ENCODE assay signal across 19 cellular contexts in genomic region chr17:36675250-36675649, GRCh38.
DNase-seq lines count a peak whose midpoint lies in the region; ATAC-seq and TF ChIP-seq lines count a peak whose summit lies in the region.
"Had no signal": no experiment of that assay in that cellular context is flagged by ENCODE, and none has a peak within 500 bp of the region (broad histone marks: within the 10 kb centered on the region; RNA-seq: fewer than 3 reads in every experiment).

No MANE protein-coding gene starts in this region.

- H3K27ac Mint-ChIP-seq in CD4-positive, CD25-positive, alpha-beta regulatory T cell = peak overlapping the region; percentile 45 to 92 (median 88)
- H3K27ac Mint-ChIP-seq in T-cell = peak overlapping the region; percentile 92 to 94
- H3K27ac Mint-ChIP-seq: nephron progenitor cell; stimulated activated memory B cell treated with anti-CD40 and anti-IgM and Interleukin-4, amounts not matched to agents 10 μg/mL and 1 μg/mL and 100 μg/mL, for 72 hours had no signal

- peak in 1 of 3 donors; percentile 55 for DNase-seq in CD4-positive, CD25-positive, alpha-beta regulatory T cell
- DNase-seq in GM12864 (ENCODE audit: low read depth) = peak; percentile 5
- DNase-seq in T-cell = peak in 2 of 34 experiments; percentile 6 to 13
- DNase-seq in central memory CD4-positive, alpha-beta T cell = peak; percentile 20
- DNase-seq in NCI-H2107 treated with DMSO at 0.1 percent for 48 hours (lab: John Stamatoyannopoulos, UW; ENCODE audit: unreplicated experiment) = no peak
- DNase-seq in NCI-H524 (lab: John Stamatoyannopoulos, UW) = no peak
- no peak for DNase-seq in GM10248 (ENCODE audit: extremely low spot score)
- DNase-seq: C1 segment of cervical spinal cord; foreskin keratinocyte; NCI-H1092 treated with DMSO at 0.1 percent for 48 hours; nephron progenitor cell; SK-N-SH; stimulated activated CD4-positive, alpha-beta T cell treated with anti-CD3 and anti-CD28 coated beads, Interleukin-2, amount 100 ng/mL, for 48 hours; upper lobe of left lung had no signal

- H3K36me3 ChIP-seq in CD4-positive, CD25-positive, alpha-beta regulatory T cell (ENCODE audit: control insufficient read depth, insufficient read depth, low read length) = no peaks in the 10 kb centered on the region
- H3K36me3 ChIP-seq: breast epithelium, upper lobe of left lung had no signal

- CTCF ChIA-PET in T-cell (lab: Charles Lee) (no interaction called here), GM10248 (lab: Yijun Ruan, JAX) (no interaction called here)

- peak overlapping the region in 3 of 4 donors; percentile 57 to 75 (median 69) for H3K4me3 Mint-ChIP-seq in CD4-positive, CD25-positive, alpha-beta regulatory T cell
- H3K4me3 Mint-ChIP-seq in T-cell = peak overlapping the region; percentile 25 to 43 (median 36)
- H3K4me3 Mint-ChIP-seq: nephron progenitor cell; stimulated activated memory B cell treated with anti-CD40 and anti-IgM and Interleukin-4, amounts not matched to agents 10 μg/mL and 1 μg/mL and 100 μg/mL, for 72 hours had no signal

- no peaks in the 10 kb centered on the region for H3K9me3 ChIP-seq in CD4-positive, CD25-positive, alpha-beta regulatory T cell (ENCODE audit: control insufficient read depth in 2 of 2, low read length in 2 of 2)
- H3K9me3 ChIP-seq: breast epithelium, SK-N-SH, upper lobe of left lung had no signal

- H3K4me1 ChIP-seq in CD4-positive, CD25-positive, alpha-beta regulatory T cell (ENCODE audit: control insufficient read depth, insufficient read depth, low read length, poor library complexity, severe bottlenecking) = peaks cover 32% of the 10 kb centered on the region
- H3K4me1 ChIP-seq: breast epithelium, foreskin keratinocyte, upper lobe of left lung had no signal

- peaks cover 11 to 47% (median 33%) of the 10 kb centered on the region in 4 donors for H3K4me1 Mint-ChIP-seq in CD4-positive, CD25-positive, alpha-beta regulatory T cell
- H3K4me1 Mint-ChIP-seq in T-cell = peaks cover 50 to 55% (median 53%) of the 10 kb centered on the region in 3 donors

- H3K27ac ChIP-seq in CD4-positive, CD25-positive, alpha-beta regulatory T cell (ENCODE audit: insufficient read depth, low read length, poor library complexity, severe bottlenecking) = peak overlapping the region; percentile 58
- H3K27ac ChIP-seq: breast epithelium, foreskin keratinocyte, upper lobe of left lung, VCaP had no signal

- H3K4me3 ChIP-seq in CD4-positive, CD25-positive, alpha-beta regulatory T cell (ENCODE audit: low read depth, low read length) = peak overlapping the region; percentile 65
- H3K4me3 ChIP-seq in GM12864 (ENCODE audit: low read depth, low read length) = no peak overlapping the region
- H3K4me3 ChIP-seq: breast epithelium, lung, upper lobe of left lung had no signal

- ATAC-seq in CD4-positive, CD25-positive, alpha-beta regulatory T cell (ENCODE audit: low read depth in 2 of 2) = peak in 1 of 2 donors; percentile 18
- ATAC-seq in T-cell (replicated peaks in 1 of 4) (peak in 1 of 4 experiments; percentile 31), GM18907 (IDR thresholded peaks at IDR 0.05; ENCODE audit: unreplicated experiment) (no peak)
- ATAC-seq: foreskin keratinocyte; stimulated activated memory B cell treated with anti-CD40 and anti-IgM and Interleukin-4, amounts not matched to agents 10 μg/mL and 1 μg/mL and 100 μg/mL, for 72 hours had no signal

- TF ChIP-seq CTCF in GM12864 (IDR thresholded peaks at IDR 0.05; ENCODE audit: low read depth, low read length, missing control alignments) (no peak), GM10248 (IDR thresholded peaks at IDR 0.05; ENCODE audit: control extremely low read depth, extremely low read depth, low read depth, missing control alignments) (no peak)

- no peaks in the 10 kb centered on the region for H3K27me3 ChIP-seq in CD4-positive, CD25-positive, alpha-beta regulatory T cell (ENCODE audit: control insufficient read depth, insufficient read depth, low read length)
- H3K27me3 ChIP-seq: breast epithelium, upper lobe of left lung had no signal

- H3K27me3 Mint-ChIP-seq in CD4-positive, CD25-positive, alpha-beta regulatory T cell = no peaks in the 10 kb centered on the region
- no peaks in the 10 kb centered on the region for H3K27me3 Mint-ChIP-seq in T-cell

- no peaks in the 10 kb centered on the region for H3K36me3 Mint-ChIP-seq in CD4-positive, CD25-positive, alpha-beta regulatory T cell
- no peaks in the 10 kb centered on the region for H3K36me3 Mint-ChIP-seq in T-cell
- H3K36me3 Mint-ChIP-seq: stimulated activated memory B cell treated with anti-CD40 and anti-IgM and Interleukin-4, amounts not matched to agents 10 μg/mL and 1 μg/mL and 100 μg/mL, for 72 hours had no signal

- POLR2A ChIA-PET in T-cell (lab: Charles Lee) = no interaction called here
- POLR2A ChIA-PET in GM10248 (lab: Yijun Ruan, JAX) = no interaction called here

- no peaks in the 10 kb centered on the region for H3K9me3 Mint-ChIP-seq in CD4-positive, CD25-positive, alpha-beta regulatory T cell
- no peaks in the 10 kb centered on the region for H3K9me3 Mint-ChIP-seq in T-cell
- H3K9me3 Mint-ChIP-seq: nephron progenitor cell; stimulated activated memory B cell treated with anti-CD40 and anti-IgM and Interleukin-4, amounts not matched to agents 10 μg/mL and 1 μg/mL and 100 μg/mL, for 72 hours had no signal

Comparison
In these comparisons a context has a peak if more than half of its experiments do, and no peak if none do; other contexts are left out.
1. DNase-seq: peak in GM12864 (single experiment) and central memory CD4-positive, alpha-beta T cell (single experiment); none in NCI-H2107 treated with DMSO at 0.1 percent for 48 hours (single experiment), NCI-H524 (0 of 2) and GM10248 (single experiment).